Comparison of ENCODE assay signal across 20 cellular contexts in the genomic region with DNA sequence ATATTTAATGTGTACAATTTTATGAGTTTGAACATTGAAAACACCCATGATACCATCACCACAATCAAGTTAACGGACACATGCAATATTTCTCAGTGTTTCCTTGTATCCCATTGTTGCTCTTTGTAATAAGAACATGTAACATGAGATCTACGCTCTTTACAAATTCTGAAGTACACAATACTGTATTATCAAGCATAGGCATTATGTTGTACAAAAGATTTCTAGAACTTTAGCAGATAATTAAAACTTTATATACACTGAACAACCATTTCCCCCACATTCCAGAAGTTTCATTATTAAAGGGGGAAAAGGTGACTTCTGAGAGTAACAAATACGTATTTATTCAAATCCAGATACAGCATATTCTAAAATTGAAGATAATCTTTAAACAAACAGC.
"Had no signal": no experiment of that assay in that cellular context is flagged by ENCODE, and none has a peak within 500 bp of the region (broad histone marks: within the 10 kb centered on the region; RNA-seq: fewer than 3 reads in every experiment).

No MANE protein-coding gene starts in this region.

- H3K4me2 ChIP-seq: neural progenitor cell had no signal

- H3K4me3 Mint-ChIP-seq: immature natural killer cell; natural killer cell treated with Interleukin-12 subunit alpha and Interleukin-12 subunit beta and Interleukin-15 and Interleukin-18, amount 100 ng/mL, for 72 hours; neural progenitor cell had no signal

- H3K4me3 ChIP-seq: dorsolateral prefrontal cortex, gastroesophageal sphincter, left lung, lung, neural progenitor cell, ovary, right atrium auricular region, sigmoid colon, tibial artery, upper lobe of right lung had no signal

- H2AFZ ChIP-seq: neural progenitor cell had no signal

- H3K36me3 Mint-ChIP-seq: immature natural killer cell; natural killer cell treated with Interleukin-12 subunit alpha and Interleukin-12 subunit beta and Interleukin-15 and Interleukin-18, amount 100 ng/mL, for 72 hours; neural progenitor cell had no signal

- H3K4me1 Mint-ChIP-seq: immature natural killer cell, neural progenitor cell had no signal

- H3K9me3 Mint-ChIP-seq: immature natural killer cell; natural killer cell treated with Interleukin-12 subunit alpha and Interleukin-12 subunit beta and Interleukin-15 and Interleukin-18, amount 100 ng/mL, for 72 hours; neural progenitor cell had no signal

- H3K4me1 ChIP-seq: gastroesophageal sphincter, left lung, neural progenitor cell, right atrium auricular region, sigmoid colon, tibial artery, upper lobe of right lung had no signal

- H3K27me3 Mint-ChIP-seq: natural killer cell treated with Interleukin-12 subunit alpha and Interleukin-12 subunit beta and Interleukin-15 and Interleukin-18, amount 100 ng/mL, for 72 hours had no signal

- DNase-seq: cortex of kidney; dorsolateral prefrontal cortex; effector CD8-positive, alpha-beta T cell; glutamatergic neuron; immature natural killer cell; left lung; midbrain; nucleus accumbens; ovary; sigmoid colon; stimulated activated CD4-positive, alpha-beta T cell treated with anti-CD3 and anti-CD28 coated beads, Interleukin-12 subunit alpha, Interleukin-12 subunit beta, amount 100 ng/mL, for 4 hours; stimulated activated CD4-positive, alpha-beta T cell treated with anti-CD3 and anti-CD28 coated beads, Interleukin-2, amount 100 ng/mL, for 48 hours; stimulated activated naive CD8-positive, alpha-beta T cell treated with anti-CD3 and anti-CD28 coated beads, Interleukin-15, Interleukin-2, amounts not matched to agents 100 U/mL and 50 U/mL, for 24 hours; tibial artery; upper lobe of right lung had no signal

- H3K27ac ChIP-seq: dorsolateral prefrontal cortex, gastroesophageal sphincter, neural progenitor cell, ovary, tibial artery, upper lobe of right lung had no signal

- H3K27ac Mint-ChIP-seq: immature natural killer cell; natural killer cell treated with Interleukin-12 subunit alpha and Interleukin-12 subunit beta and Interleukin-15 and Interleukin-18, amount 100 ng/mL, for 72 hours; neural progenitor cell had no signal

- H3K9me3 ChIP-seq: gastroesophageal sphincter, left lung, ovary, right atrium auricular region, sigmoid colon, tibial artery, upper lobe of right lung had no signal

- H3K36me3 ChIP-seq: gastroesophageal sphincter, left lung, neural progenitor cell, ovary, right atrium auricular region, sigmoid colon, tibial artery, upper lobe of right lung had no signal
